ENCODE assay signal across 8 cellular contexts in the genomic region with DNA sequence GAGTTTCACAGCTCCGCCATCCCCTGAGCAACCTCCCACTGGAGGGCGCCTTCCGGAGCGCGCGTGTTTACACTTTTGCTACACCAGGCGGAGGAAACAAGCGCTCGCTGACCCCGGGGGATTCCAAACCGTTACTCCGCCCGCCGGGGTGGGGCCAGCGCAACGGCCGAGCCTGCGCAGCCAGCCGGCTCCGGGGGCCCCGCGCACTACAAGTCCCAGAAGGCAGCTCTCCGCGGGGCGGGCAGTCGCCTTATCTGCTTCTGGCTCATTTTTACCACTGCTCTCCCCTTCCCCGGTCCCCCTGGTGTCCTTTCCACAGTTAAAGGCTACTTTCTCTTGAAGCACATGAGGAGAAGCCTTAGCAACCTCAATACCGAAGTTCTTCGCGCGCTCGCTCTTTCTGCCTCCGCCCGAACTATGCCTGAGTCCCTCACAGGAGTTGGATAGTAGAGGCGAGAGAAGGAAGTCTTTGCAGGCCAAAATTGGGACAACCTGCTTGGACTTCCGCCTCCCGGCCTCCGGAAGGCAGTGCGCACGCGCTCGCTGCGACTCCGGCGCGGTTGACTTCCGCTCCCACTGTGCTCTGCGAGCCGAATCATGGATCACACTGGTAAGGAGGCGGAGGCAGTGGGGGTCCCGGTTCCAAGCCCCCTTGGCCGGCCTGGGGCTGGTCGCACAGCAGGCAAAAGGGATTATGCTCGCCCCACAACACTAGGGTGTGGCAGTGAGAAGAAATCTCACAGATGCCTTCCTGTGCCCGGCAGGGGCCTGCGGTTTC. TPM values are rescaled to one million over a fixed set of nuclear protein-coding genes. Genes with fewer than 3 reads are reported as not detected.
A peak's percentile ranks its signal among the peaks of the same experiment; 100 is the strongest.
DNase-seq lines count a peak whose midpoint lies in the region; ATAC-seq, FAIRE-seq and TF ChIP-seq lines count a peak whose summit lies in the region.

A gene with protein sequence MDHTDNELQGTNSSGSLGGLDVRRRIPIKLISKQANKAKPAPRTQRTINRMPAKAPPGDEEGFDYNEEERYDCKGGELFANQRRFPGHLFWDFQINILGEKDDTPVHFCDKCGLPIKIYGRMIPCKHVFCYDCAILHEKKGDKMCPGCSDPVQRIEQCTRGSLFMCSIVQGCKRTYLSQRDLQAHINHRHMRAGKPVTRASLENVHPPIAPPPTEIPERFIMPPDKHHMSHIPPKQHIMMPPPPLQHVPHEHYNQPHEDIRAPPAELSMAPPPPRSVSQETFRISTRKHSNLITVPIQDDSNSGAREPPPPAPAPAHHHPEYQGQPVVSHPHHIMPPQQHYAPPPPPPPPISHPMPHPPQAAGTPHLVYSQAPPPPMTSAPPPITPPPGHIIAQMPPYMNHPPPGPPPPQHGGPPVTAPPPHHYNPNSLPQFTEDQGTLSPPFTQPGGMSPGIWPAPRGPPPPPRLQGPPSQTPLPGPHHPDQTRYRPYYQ (plus strand): TSS at position 576 of the 778 bp plus-strand sequence. CDS start 22 bp downstream, at position 598.

- TF ChIP-seq CTCF in RWPE2 (IDR thresholded peaks at IDR 0.05; ENCODE audit: poor library complexity, severe bottlenecking) (peak; percentile 80), fibroblast of pulmonary artery (IDR thresholded peaks at IDR 0.05; ENCODE audit: low read length, missing control alignments) (peak; percentile 71)

- H3K4me3 Mint-ChIP-seq in natural killer cell treated with Interleukin-12 subunit alpha and Interleukin-12 subunit beta and Interleukin-15 and Interleukin-18, amount 100 ng/mL, for 72 hours, result peak within 1 kb of the TSS; percentile 99

- H3K4me1 ChIP-seq in ES-I3 (ENCODE audit: insufficient read depth, low read length), result peaks cover 5% of the 10 kb centered on the region; the same call in 1 of the 2 replicates
- peaks cover 18% of the 10 kb centered on the region for H3K4me1 ChIP-seq in RWPE2 (ENCODE audit: insufficient read depth, poor library complexity, severe bottlenecking)

- H3K9ac ChIP-seq in ES-I3 (ENCODE audit: low read depth, low read length), result peak within 1 kb of the TSS; percentile 91

- peak; percentile 77 for TF ChIP-seq POLR2A in H54 (IDR thresholded peaks at IDR 0.05; ENCODE audit: low read depth, low read length)

- peak; percentile 91 for ATAC-seq in RWPE2 (ENCODE audit: low read depth)
- ATAC-seq in natural killer cell treated with Interleukin-12 subunit alpha and Interleukin-12 subunit beta and Interleukin-15 and Interleukin-18, amount 100 ng/mL, for 72 hours, result peak; percentile 96 to 98
- ATAC-seq in stimulated activated naive CD8-positive, alpha-beta T cell treated with anti-CD3 and anti-CD28 coated beads, Interleukin-15, Interleukin-2, amounts not matched to agents 100 U/mL and 50 U/mL, for 24 hours, result peak; percentile 98

- no peaks in the 10 kb centered on the region for H3K9me3 ChIP-seq in ES-I3 (ENCODE audit: control insufficient read depth, insufficient read depth, low read length)
- H3K9me3 ChIP-seq in RWPE2 (ENCODE audit: severe bottlenecking), result no peaks in the 10 kb centered on the region

- peak; percentile 82 for FAIRE-seq in H54 (lab: Jason Lieb, UNC)

- peak within 1 kb of the TSS; percentile 99 to 100 for H3K27ac Mint-ChIP-seq in natural killer cell treated with Interleukin-12 subunit alpha and Interleukin-12 subunit beta and Interleukin-15 and Interleukin-18, amount 100 ng/mL, for 72 hours

- H3K27ac ChIP-seq in RWPE2 (ENCODE audit: poor library complexity, severe bottlenecking), result peak within 1 kb of the TSS; percentile 72

- DNase-seq in H54 (ENCODE audit: insufficient read length, low spot score) (peak; percentile 76), LoVo (ENCODE audit: low spot score) (peak; percentile 99), RWPE2 (ENCODE audit: low spot score) (peak; percentile 96), fibroblast of pulmonary artery (ENCODE audit: low read depth) (peak; percentile 97)
- DNase-seq in activated T-helper 9 cell treated with anti-CD3 and anti-CD28 coated beads, Interleukin-2, amount 50 U/mL, for 16 hours (ENCODE audit: low read depth), result peak; percentile 98
- peak; percentile 98 for DNase-seq in natural killer cell treated with Interleukin-12 subunit alpha and Interleukin-12 subunit beta and Interleukin-15 and Interleukin-18, amount 100 ng/mL, for 72 hours (ENCODE audit: low spot score)
- peak; percentile 98 for DNase-seq in stimulated activated naive CD8-positive, alpha-beta T cell treated with anti-CD3 and anti-CD28 coated beads, Interleukin-15, Interleukin-2, amounts not matched to agents 100 U/mL and 50 U/mL, for 24 hours

- H3K4me3 ChIP-seq in RWPE2 (ENCODE audit: severe bottlenecking), result peak within 1 kb of the TSS; percentile 63
- peak within 1 kb of the TSS; percentile 81 for H3K4me3 ChIP-seq in fibroblast of pulmonary artery (replicated peaks; ENCODE audit: low read depth, low read length)

- no peaks in the 10 kb centered on the region for H3K9me3 Mint-ChIP-seq in natural killer cell treated with Interleukin-12 subunit alpha and Interleukin-12 subunit beta and Interleukin-15 and Interleukin-18, amount 100 ng/mL, for 72 hours

- peaks cover 21 to 39% of the 10 kb centered on the region in 2 donors for H3K4me1 Mint-ChIP-seq in natural killer cell treated with Interleukin-12 subunit alpha and Interleukin-12 subunit beta and Interleukin-15 and Interleukin-18, amount 100 ng/mL, for 72 hours (ENCODE audit: low read depth in 2 of 2)

- H3K36me3 Mint-ChIP-seq in natural killer cell treated with Interleukin-12 subunit alpha and Interleukin-12 subunit beta and Interleukin-15 and Interleukin-18, amount 100 ng/mL, for 72 hours, result no peaks in the 10 kb centered on the region

- no peaks in the 10 kb centered on the region for H3K27me3 ChIP-seq in RWPE2 (ENCODE audit: insufficient read depth, poor library complexity, severe bottlenecking)

- no peaks in the 10 kb centered on the region for H3K36me3 ChIP-seq in ES-I3 (ENCODE audit: insufficient read depth, low read length)
- H3K36me3 ChIP-seq in RWPE2 (ENCODE audit: low read depth), result peaks cover 19% of the 10 kb centered on the region

- no peaks in the 10 kb centered on the region for H3K27me3 Mint-ChIP-seq in natural killer cell treated with Interleukin-12 subunit alpha and Interleukin-12 subunit beta and Interleukin-15 and Interleukin-18, amount 100 ng/mL, for 72 hours

RNA-seq across cellular contexts. Expression of the gene that starts here (rescaled TPM):
- 10 to 100 TPM; 40.8 to 42.8 TPM for total RNA-seq in natural killer cell treated with Interleukin-12 subunit alpha and Interleukin-12 subunit beta and Interleukin-15 and Interleukin-18, amount 100 ng/mL, for 72 hours

Comparison
In these comparisons a context has a peak if more than half of its experiments do, and no peak if none do; other contexts are left out.
1. Peak in every context shown above with its lines: DNase-seq, ATAC-seq, H3K4me3 ChIP-seq and H3K27ac ChIP-seq.